Comparison of ENCODE assay signal across 1 cellular context in genomic region chr12:120982659-120983058, GRCh38.
TF ChIP-seq lines count a peak whose summit lies in the region.

No MANE protein-coding gene starts in this region.

TF ChIP-seq in HepG2, 621 proteins besides CTCF, POLR2A, EP300 and RAD21 (continued from another document):
- no peak for TF ChIP-seq TEF (CRISPR knock-in tag; IDR thresholded peaks at IDR 0.05)
- TF ChIP-seq ADNP (CRISPR knock-in tag; IDR thresholded peaks at IDR 0.05) = peak; percentile 69; the same call in 1 of the 2 replicates
- peak; percentile 32 for TF ChIP-seq KDM1A (CRISPR knock-in tag; IDR thresholded peaks at IDR 0.05)
- TF ChIP-seq SRSF9 (IDR thresholded peaks at IDR 0.05; ENCODE audit: borderline replicate concordance, insufficient read depth, low read depth, low read length, poor library complexity, severe bottlenecking) = no peak
- TF ChIP-seq ELF1 (CRISPR knock-in tag; IDR thresholded peaks at IDR 0.05) = no peak
- no peak for TF ChIP-seq ZBTB3 (CRISPR knock-in tag; IDR thresholded peaks at IDR 0.05; ENCODE audit: borderline replicate concordance, low read depth)
- TF ChIP-seq SETDB1 (CRISPR knock-in tag; IDR thresholded peaks at IDR 0.05; ENCODE audit: borderline replicate concordance) = no peak
- no peak for TF ChIP-seq MAFK (conservative IDR thresholded peaks at IDR 0.05 in 1 of 2, IDR thresholded peaks at IDR 0.05 in 1 of 2; ENCODE audit: low read length in 2 of 2)
- no peak for TF ChIP-seq ZHX2 (IDR thresholded peaks at IDR 0.05; ENCODE audit: low read depth)
- TF ChIP-seq ZHX2 (CRISPR knock-in tag; IDR thresholded peaks at IDR 0.05; ENCODE audit: borderline replicate concordance) = no peak
- peak; percentile 96 for TF ChIP-seq ZNF629 (CRISPR knock-in tag; conservative IDR thresholded peaks at IDR 0.05)
- no peak for TF ChIP-seq TBX2 (CRISPR knock-in tag; IDR thresholded peaks at IDR 0.05; ENCODE audit: borderline replicate concordance)
